18 cellular contexts compared by ENCODE assay signal in genomic region chr2:96437512-96437911, GRCh38.
"Had no signal": no experiment of that assay in that cellular context is flagged by ENCODE, and none has a peak within 500 bp of the region (broad histone marks: within the 10 kb centered on the region; RNA-seq: fewer than 3 reads in every experiment).

No MANE protein-coding gene starts in this region.

- H3K4me3 ChIP-seq: gastrocnemius medialis, left lung, psoas muscle, sigmoid colon, upper lobe of right lung had no signal

- DNase-seq: activated CD4-positive, alpha-beta T cell treated with anti-CD3 and anti-CD28 coated beads for 1 hour; activated CD8-positive, alpha-beta T cell treated with anti-CD3 and anti-CD28 coated beads for 36 hours; amygdala; cortex of kidney; effector memory CD4-positive, alpha-beta T cell; gastrocnemius medialis; left lung; mesenchymal stem cell; psoas muscle; sigmoid colon; stimulated activated CD4-positive, alpha-beta T cell treated with anti-CD3 and anti-CD28 coated beads, Interleukin-2, amount 100 ng/mL, for 24 hours; stimulated activated naive CD4-positive, alpha-beta T cell treated with Interleukin-2 at 50 U/mL for 16 hours; upper lobe of right lung had no signal

- H3K4me1 Mint-ChIP-seq: activated naive CD4-positive, alpha-beta T cell treated with anti-CD3 and anti-CD28 coated beads, Interleukin-2, amount 50 U/mL, for 24 hours; brain; central memory CD8-positive, alpha-beta T cell had no signal

- H3K36me3 ChIP-seq: gastrocnemius medialis, left lung, sigmoid colon, upper lobe of right lung had no signal

- H3K27ac Mint-ChIP-seq: activated CD8-positive, alpha-beta T cell treated with anti-CD3 and anti-CD28 coated beads for 36 hours; activated naive CD4-positive, alpha-beta T cell treated with anti-CD3 and anti-CD28 coated beads, Interleukin-2, amount 50 U/mL, for 24 hours; activated T-helper 2 cell treated with anti-CD3 and anti-CD28 coated beads, Interferon-gamma antibody, Interleukin-2, Interleukin-4, amounts not matched to agents 10 μg/mL and 5 μg/mL and 100 μg/mL, durations not matched to agents 14 hours and 24 hours and 36 hours; brain; T-helper 2 cell treated with Interferon-gamma antibody and Interleukin-4, amounts not matched to agents 5 μg/mL and 100 μg/mL, for 36 hours had no signal

- H3K27ac ChIP-seq: gastrocnemius medialis, left lung, psoas muscle, sigmoid colon, upper lobe of right lung had no signal

- H3K27me3 Mint-ChIP-seq: activated CD8-positive, alpha-beta T cell treated with anti-CD3 and anti-CD28 coated beads for 36 hours; activated naive CD4-positive, alpha-beta T cell treated with anti-CD3 and anti-CD28 coated beads, Interleukin-2, amount 50 U/mL, for 24 hours; central memory CD8-positive, alpha-beta T cell had no signal

- H3K4me1 ChIP-seq: left lung, sigmoid colon, upper lobe of right lung had no signal

- H3K36me3 Mint-ChIP-seq: brain had no signal

- ATAC-seq: activated CD8-positive, alpha-beta T cell treated with anti-CD3 and anti-CD28 coated beads for 36 hours; gastrocnemius medialis; left lung; psoas muscle; upper lobe of right lung had no signal

- H3K9me3 ChIP-seq: gastrocnemius medialis, psoas muscle, sigmoid colon, upper lobe of right lung had no signal

- H3K9me3 Mint-ChIP-seq: activated CD8-positive, alpha-beta T cell treated with anti-CD3 and anti-CD28 coated beads for 36 hours had no signal

- H3K4me3 Mint-ChIP-seq: activated CD8-positive, alpha-beta T cell treated with anti-CD3 and anti-CD28 coated beads for 36 hours; activated naive CD4-positive, alpha-beta T cell treated with anti-CD3 and anti-CD28 coated beads, Interleukin-2, amount 50 U/mL, for 24 hours; brain; central memory CD8-positive, alpha-beta T cell; T-helper 2 cell treated with Interferon-gamma antibody and Interleukin-4, amounts not matched to agents 5 μg/mL and 100 μg/mL, for 36 hours had no signal

- H3K27me3 ChIP-seq: left lung, sigmoid colon, upper lobe of right lung had no signal
